Comparison of ENCODE assay signal across 1 cellular context in genomic region chr18:71136487-71136886, GRCh38.
TF ChIP-seq lines count a peak whose summit lies in the region.

No MANE protein-coding gene starts in this region.

TF ChIP-seq in HepG2, 621 proteins besides CTCF, POLR2A, EP300 and RAD21 (continued from another document):
- no peak for TF ChIP-seq RERE (CRISPR knock-in tag; IDR thresholded peaks at IDR 0.05; ENCODE audit: low read depth)
- TF ChIP-seq ZBTB44 (CRISPR knock-in tag; IDR thresholded peaks at IDR 0.05), result no peak
- no peak for TF ChIP-seq ZNF530 (CRISPR knock-in tag; IDR thresholded peaks at IDR 0.05; ENCODE audit: low read depth)
- TF ChIP-seq ZFP36 (IDR thresholded peaks at IDR 0.05; ENCODE audit: borderline replicate concordance, low read depth, low read length, partially characterized antibody), result no peak
- TF ChIP-seq FOXO1 (CRISPR knock-in tag; IDR thresholded peaks at IDR 0.05), result no peak
